ENCODE assay signal across 11 cellular contexts in the genomic region with DNA sequence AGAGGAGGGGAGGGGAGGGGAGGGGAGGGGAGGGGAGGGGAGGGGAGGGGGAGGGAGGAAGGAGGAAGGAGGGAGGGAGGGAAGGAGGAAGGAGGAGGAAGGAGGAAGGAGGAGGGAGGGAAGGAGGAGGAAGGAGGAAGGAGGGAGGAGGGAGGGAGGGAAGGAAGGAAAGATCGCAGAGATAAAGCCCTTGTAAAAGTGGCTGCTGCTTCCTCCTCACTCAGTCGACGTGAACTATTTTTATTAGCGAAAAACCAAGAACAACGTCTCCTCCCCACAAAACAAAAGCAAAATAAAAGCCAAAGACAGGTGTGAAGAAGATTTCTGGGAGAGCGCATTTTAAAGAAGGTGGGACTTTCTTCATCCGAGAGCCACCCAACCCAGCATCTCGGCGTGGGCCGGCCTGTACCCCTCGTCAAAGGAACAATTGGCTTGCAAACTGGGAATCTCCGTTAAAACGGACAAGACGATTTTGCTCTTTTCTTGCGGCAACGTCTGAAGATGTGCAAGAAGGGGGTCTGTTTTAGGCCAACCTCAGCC. TPM values are rescaled to one million over a fixed set of nuclear protein-coding genes. Genes with fewer than 3 reads are reported as not detected.
DNase-seq lines count a peak whose midpoint lies in the region; ATAC-seq, FAIRE-seq and TF ChIP-seq lines count a peak whose summit lies in the region.
"Had no signal": no experiment of that assay in that cellular context is flagged by ENCODE, and none has a peak within 500 bp of the region (broad histone marks: within the 10 kb centered on the region; RNA-seq: fewer than 3 reads in every experiment).

No MANE protein-coding gene starts in this region.

- peak overlapping the region; percentile 84 for H3K27ac Mint-ChIP-seq in activated naive CD4-positive, alpha-beta T cell treated with anti-CD3 and anti-CD28 coated beads, Interleukin-2, amount 10 ng/mL, durations not matched to agents 7 days and 5 days
- H3K27ac Mint-ChIP-seq in activated CD8-positive, alpha-beta T cell treated with anti-CD3 and anti-CD28 coated beads for 36 hours = peak overlapping the region; percentile 36
- H3K27ac Mint-ChIP-seq: mesothelial cell of epicardium had no signal

- POLR2A ChIA-PET in activated CD8-positive, alpha-beta T cell treated with anti-CD3 and anti-CD28 coated beads for 36 hours (lab: Charles Lee) = no interaction called here

- peak; percentile 3 for ATAC-seq in HG02884 (IDR thresholded peaks at IDR 0.05; ENCODE audit: unreplicated experiment)
- no peak for ATAC-seq in activated CD8-positive, alpha-beta T cell treated with anti-CD3 and anti-CD28 coated beads for 36 hours
- no peak for ATAC-seq in HG02840 (IDR thresholded peaks at IDR 0.05; ENCODE audit: low FRiP score, unreplicated experiment)

- H3K4me1 Mint-ChIP-seq in activated naive CD4-positive, alpha-beta T cell treated with anti-CD3 and anti-CD28 coated beads, Interleukin-2, amount 10 ng/mL, durations not matched to agents 7 days and 5 days = peaks cover 51% of the 10 kb centered on the region
- peaks cover 23% of the 10 kb centered on the region for H3K4me1 Mint-ChIP-seq in activated CD8-positive, alpha-beta T cell treated with anti-CD3 and anti-CD28 coated beads for 36 hours (ENCODE audit: low read depth)
- H3K4me1 Mint-ChIP-seq: mesothelial cell of epicardium had no signal

- H3K4me3 Mint-ChIP-seq in activated naive CD4-positive, alpha-beta T cell treated with anti-CD3 and anti-CD28 coated beads, Interleukin-2, amount 10 ng/mL, durations not matched to agents 7 days and 5 days = no peak overlapping the region
- no peak overlapping the region for H3K4me3 Mint-ChIP-seq in activated CD8-positive, alpha-beta T cell treated with anti-CD3 and anti-CD28 coated beads for 36 hours
- H3K4me3 Mint-ChIP-seq: mesothelial cell of epicardium had no signal

- H3K27me3 Mint-ChIP-seq in activated naive CD4-positive, alpha-beta T cell treated with anti-CD3 and anti-CD28 coated beads, Interleukin-2, amount 10 ng/mL, durations not matched to agents 7 days and 5 days = peaks cover 3% of the 10 kb centered on the region
- H3K27me3 Mint-ChIP-seq in activated CD8-positive, alpha-beta T cell treated with anti-CD3 and anti-CD28 coated beads for 36 hours = no peaks in the 10 kb centered on the region

- no peak for DNase-seq in activated naive CD4-positive, alpha-beta T cell treated with anti-CD3 and anti-CD28 coated beads, Interleukin-2, amount 10 ng/mL, durations not matched to agents 7 days and 5 days
- DNase-seq in activated naive CD4-positive, alpha-beta T cell treated with anti-CD3 and anti-CD28 coated beads, Interleukin-2, amount 50 U/mL, for 16 hours = no peak
- DNase-seq in activated CD8-positive, alpha-beta T cell treated with anti-CD3 and anti-CD28 coated beads for 36 hours = no peak
- DNase-seq in stimulated activated CD8-positive, alpha-beta memory T cell treated with anti-CD3 and anti-CD28 coated beads, Interleukin-4, amount 100 ng/mL, for 48 hours = peak; percentile 24
- DNase-seq in dermis blood vessel endothelial cell (no peak), frontal cortex (ENCODE audit: low spot score in 2 of 2) (no peak)
- DNase-seq: amniotic stem cell, esophagus squamous epithelium had no signal

- TF ChIP-seq CTCF in activated CD8-positive, alpha-beta T cell treated with anti-CD3 and anti-CD28 coated beads for 36 hours (IDR thresholded peaks at IDR 0.05) = no peak

- CTCF ChIA-PET in activated naive CD4-positive, alpha-beta T cell treated with anti-CD3 and anti-CD28 coated beads, Interleukin-2, amount 10 ng/mL, durations not matched to agents 7 days and 5 days (lab: Charles Lee) = no interaction called here
- CTCF ChIA-PET in activated CD8-positive, alpha-beta T cell treated with anti-CD3 and anti-CD28 coated beads for 36 hours (lab: Charles Lee) = no interaction called here

- intact Hi-C loops in activated CD8-positive, alpha-beta T cell treated with anti-CD3 and anti-CD28 coated beads for 36 hours (cut with micrococcal nuclease) = no loop called here

- FAIRE-seq in frontal cortex (lab: Jason Lieb, UNC) = no peak

- H3K36me3 Mint-ChIP-seq in activated naive CD4-positive, alpha-beta T cell treated with anti-CD3 and anti-CD28 coated beads, Interleukin-2, amount 10 ng/mL, durations not matched to agents 7 days and 5 days = peaks cover 50% of the 10 kb centered on the region
- H3K36me3 Mint-ChIP-seq in activated CD8-positive, alpha-beta T cell treated with anti-CD3 and anti-CD28 coated beads for 36 hours (ENCODE audit: low read depth) = peaks cover 29% of the 10 kb centered on the region
- H3K36me3 Mint-ChIP-seq: mesothelial cell of epicardium had no signal

- peaks cover 7% of the 10 kb centered on the region for H3K9me3 Mint-ChIP-seq in activated naive CD4-positive, alpha-beta T cell treated with anti-CD3 and anti-CD28 coated beads, Interleukin-2, amount 10 ng/mL, durations not matched to agents 7 days and 5 days
- peaks cover 10% of the 10 kb centered on the region for H3K9me3 Mint-ChIP-seq in activated CD8-positive, alpha-beta T cell treated with anti-CD3 and anti-CD28 coated beads for 36 hours

RNA-seq across cellular contexts. Expression of a gene that starts 40.7 kb away (rescaled TPM):
- total RNA-seq in activated CD8-positive, alpha-beta T cell treated with anti-CD3 and anti-CD28 coated beads for 36 hours = 10 to 100 TPM; 55.8 to 57.2 TPM
- total RNA-seq in dermis blood vessel endothelial cell = 9.7 and 12.5 TPM in 2 replicates
- 10.6 TPM for total RNA-seq in frontal cortex

RNA-seq across cellular contexts. Expression of a gene that starts 43.6 kb away (rescaled TPM):
- 10 to 100 TPM; 27.5 to 28.3 TPM for total RNA-seq in activated CD8-positive, alpha-beta T cell treated with anti-CD3 and anti-CD28 coated beads for 36 hours
- 0.17 and 0.79 TPM in 2 replicates for total RNA-seq in dermis blood vessel endothelial cell
- total RNA-seq in frontal cortex = under 0.01 TPM
- total RNA-seq: mesothelial cell of epicardium had no signal

Comparison
In these comparisons a context has a peak if more than half of its experiments do, and no peak if none do; other contexts are left out.
1. RNA of a gene that starts 43.6 kb away (total RNA-seq): 27.5 to 28.3 TPM in activated CD8-positive, alpha-beta T cell treated with anti-CD3 and anti-CD28 coated beads for 36 hours; 0.17 to 0.79 TPM in dermis blood vessel endothelial cell and under 0.01 TPM in frontal cortex (single experiment); every median in the first group is over 10 times any median in the second.